ENCODE assay signal across 28 cellular contexts in the genomic region with DNA sequence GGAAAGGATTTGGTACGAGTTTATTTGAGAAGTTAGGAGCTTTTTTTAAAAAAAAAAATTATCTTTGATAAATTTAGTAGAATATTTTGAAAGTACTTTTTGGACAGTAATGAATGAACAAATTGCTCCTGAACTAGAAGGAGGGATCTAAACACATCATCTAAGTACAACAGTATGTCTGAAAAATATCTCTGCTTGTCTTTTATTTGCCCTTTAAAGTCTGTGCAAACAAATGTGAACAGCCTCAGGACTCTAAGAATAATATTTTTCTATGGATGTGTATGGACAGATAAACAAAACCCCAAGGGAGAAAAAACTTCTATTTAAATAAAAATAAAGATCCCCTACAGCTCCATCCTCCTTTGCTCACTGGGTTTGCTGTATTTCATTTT. TPM values are rescaled to one million over a fixed set of nuclear protein-coding genes. Genes with fewer than 3 reads are reported as not detected.
DNase-seq lines count a peak whose midpoint lies in the region; ATAC-seq and TF ChIP-seq lines count a peak whose summit lies in the region.
"Had no signal": no experiment of that assay in that cellular context is flagged by ENCODE, and none has a peak within 500 bp of the region (broad histone marks: within the 10 kb centered on the region; RNA-seq: fewer than 3 reads in every experiment).

No MANE protein-coding gene starts in this region.

- H3K9ac ChIP-seq in endodermal cell (ENCODE audit: extremely low read depth, low read length, poor library complexity, severe bottlenecking), result no peak overlapping the region

- peak overlapping the region; percentile 95 for H3K27ac ChIP-seq in cardiac muscle cell
- H3K27ac ChIP-seq in SJCRH30, result no peak overlapping the region
- H3K27ac ChIP-seq in hepatocyte, result no peak overlapping the region
- no peak overlapping the region for H3K27ac ChIP-seq in endodermal cell (ENCODE audit: low read depth, low read length)
- H3K27ac ChIP-seq: thoracic aorta had no signal

- no peak overlapping the region for H3K27ac Mint-ChIP-seq in endodermal cell
- H3K27ac Mint-ChIP-seq: activated T-cell treated with anti-CD3 and anti-CD28 coated beads, Interleukin-2, amount 50 U/mL, for 72 hours; B cell; immature natural killer cell; T-helper 1 cell treated with Interleukin-12 subunit alpha and Interleukin-12 subunit beta and Interleukin-4 antibody, amounts not matched to agents 30 μg/mL and 1 μg/mL, for 36 hours had no signal

- H3K27me3 ChIP-seq in cardiac muscle cell (no peaks in the 10 kb centered on the region), SJCRH30 (no peaks in the 10 kb centered on the region), hepatocyte (no peaks in the 10 kb centered on the region), endodermal cell (ENCODE audit: control insufficient read depth, insufficient read depth, low read length, poor library complexity, severe bottlenecking) (peaks cover 55% of the 10 kb centered on the region)
- H3K27me3 ChIP-seq: gastroesophageal sphincter, spleen had no signal

- H3K4me3 Mint-ChIP-seq in endodermal cell, result no peak overlapping the region
- H3K4me3 Mint-ChIP-seq: activated T-cell treated with anti-CD3 and anti-CD28 coated beads, Interleukin-2, amount 50 U/mL, for 72 hours; B cell; stimulated activated naive CD8-positive, alpha-beta T cell treated with anti-CD3 and anti-CD28 coated beads, Interleukin-15, amount 100 ng/mL, for 72 hours; T-helper 1 cell treated with Interleukin-12 subunit alpha and Interleukin-12 subunit beta and Interleukin-4 antibody, amounts not matched to agents 30 μg/mL and 1 μg/mL, for 36 hours had no signal

- H3K9me2 ChIP-seq in hepatocyte (replicated peaks; ENCODE audit: insufficient read depth), result no peaks in the 10 kb centered on the region

- H3K4me3 ChIP-seq in cardiac muscle cell (no peak overlapping the region), SJCRH30 (peak overlapping the region; percentile 21), hepatocyte (no peak overlapping the region), endodermal cell (ENCODE audit: low read length) (no peak overlapping the region)
- H3K4me3 ChIP-seq: gastroesophageal sphincter, spleen had no signal

- DNase-seq in cardiac muscle cell (ENCODE audit: low read depth in 1 of 2, low spot score in 1 of 2) (no peak), Right ventricle myocardium inferior (ENCODE audit: missing footprints) (no peak), SJCRH30 (no peak), hepatocyte (ENCODE audit: low spot score) (no peak), T-helper 2 cell (no peak), endodermal cell (no peak), NCI-H510A treated with DMSO at 0.1 percent for 48 hours (lab: John Stamatoyannopoulos, UW) (no peak)
- DNase-seq: activated CD4-positive, alpha-beta T cell treated with anti-CD3 and anti-CD28 coated beads, Interleukin-2, amount 50 U/mL, for 48 hours; activated CD4-positive, CD25-positive, alpha-beta regulatory T cell treated with anti-CD3 and anti-CD28 coated beads, Interleukin-2, amount 50 U/mL, for 72 hours; activated naive CD4-positive, alpha-beta T cell treated with Interleukin-2 at 50 U/mL for 16 hours; activated T-cell treated with anti-CD3 and anti-CD28 coated beads, Interleukin-2, amount 50 U/mL, for 72 hours; DMS153; immature natural killer cell; left cardiac atrium; NCI-H1092 treated with DMSO at 0.1 percent for 48 hours; NCI-H187; right cardiac atrium; RPMI8226; spleen; stimulated activated CD8-positive, alpha-beta memory T cell treated with anti-CD3 and anti-CD28 coated beads, Interleukin-4, amount 100 ng/mL, for 48 hours; stimulated activated naive CD8-positive, alpha-beta T cell treated with anti-CD3 and anti-CD28 coated beads, Interleukin-15, amount 100 ng/mL, for 72 hours had no signal

- peaks cover 4% of the 10 kb centered on the region for H3K9me3 Mint-ChIP-seq in endodermal cell
- H3K9me3 Mint-ChIP-seq: activated T-cell treated with anti-CD3 and anti-CD28 coated beads, Interleukin-2, amount 50 U/mL, for 72 hours; stimulated activated naive CD8-positive, alpha-beta T cell treated with anti-CD3 and anti-CD28 coated beads, Interleukin-15, amount 100 ng/mL, for 72 hours; T-helper 1 cell treated with Interleukin-12 subunit alpha and Interleukin-12 subunit beta and Interleukin-4 antibody, amounts not matched to agents 30 μg/mL and 1 μg/mL, for 36 hours had no signal

- no peaks in the 10 kb centered on the region for H3K79me2 ChIP-seq in hepatocyte

- H3K36me3 ChIP-seq in cardiac muscle cell, result no peaks in the 10 kb centered on the region
- H3K36me3 ChIP-seq in SJCRH30, result no peaks in the 10 kb centered on the region
- no peaks in the 10 kb centered on the region for H3K36me3 ChIP-seq in hepatocyte (replicated peaks; ENCODE audit: insufficient read depth, low read depth)
- no peaks in the 10 kb centered on the region for H3K36me3 ChIP-seq in endodermal cell (ENCODE audit: control insufficient read depth, insufficient read depth, low read length)
- H3K36me3 ChIP-seq: gastroesophageal sphincter, spleen, thoracic aorta had no signal

- H3K4me2 ChIP-seq in hepatocyte, result peak overlapping the region; percentile 68

- TF ChIP-seq CTCF in cardiac muscle cell (IDR thresholded peaks at IDR 0.05; ENCODE audit: low read depth, low read length), result no peak
- no peak for TF ChIP-seq CTCF in hepatocyte (IDR thresholded peaks at IDR 0.05; ENCODE audit: poor library complexity)
- no peak for TF ChIP-seq CTCF in endodermal cell (conservative IDR thresholded peaks at IDR 0.05)

- intact Hi-C loops in Right ventricle myocardium inferior (cut with DNase I), result loop anchor here (2.0 kb wide), 1 partner anchor 68 kb away; no protein-coding TSS in a partner anchor

- peaks cover 28% of the 10 kb centered on the region for H3K4me1 Mint-ChIP-seq in endodermal cell
- H3K4me1 Mint-ChIP-seq: stimulated activated naive CD8-positive, alpha-beta T cell treated with anti-CD3 and anti-CD28 coated beads, Interleukin-15, amount 100 ng/mL, for 72 hours had no signal

- H3K9me3 ChIP-seq in cardiac muscle cell (ENCODE audit: low read depth) (no peaks in the 10 kb centered on the region), SJCRH30 (replicated peaks) (no peaks in the 10 kb centered on the region), hepatocyte (ENCODE audit: low read depth) (no peaks in the 10 kb centered on the region), endodermal cell (ENCODE audit: control insufficient read depth, low read length) (no peaks in the 10 kb centered on the region)
- H3K9me3 ChIP-seq: gastroesophageal sphincter, spleen, thoracic aorta had no signal

- 71% methylated on average over 1 of the region's 1 CpG for WGBS in hepatocyte (ENCODE audit: low lambda C conversion rate, missing lambda C conversion rate)
- 100% methylated on average over 1 of the region's 1 CpG; no CpG with 5 or more reads in 1 of the 2 experiments for WGBS in endodermal cell (ENCODE audit: insufficient coverage in 1 of 2, insufficient read length in 1 of 2), 2 experiments

- H3K36me3 Mint-ChIP-seq in endodermal cell (ENCODE audit: low read depth), result no peaks in the 10 kb centered on the region

- peaks cover 59% of the 10 kb centered on the region for H3K4me1 ChIP-seq in cardiac muscle cell (ENCODE audit: low read depth)
- H3K4me1 ChIP-seq in SJCRH30, result no peaks in the 10 kb centered on the region
- peaks cover 26% of the 10 kb centered on the region for H3K4me1 ChIP-seq in hepatocyte (ENCODE audit: insufficient read depth)
- peaks cover 24% of the 10 kb centered on the region for H3K4me1 ChIP-seq in endodermal cell (ENCODE audit: control insufficient read depth, insufficient read depth, low read length)

- no peaks in the 10 kb centered on the region for H4K20me1 ChIP-seq in hepatocyte (ENCODE audit: insufficient read depth, poor library complexity, severe bottlenecking)

- H2AFZ ChIP-seq in hepatocyte, result no peak overlapping the region

- peaks cover 76% of the 10 kb centered on the region for H3K27me3 Mint-ChIP-seq in endodermal cell (ENCODE audit: insufficient read depth)
- H3K27me3 Mint-ChIP-seq: B cell; stimulated activated naive CD8-positive, alpha-beta T cell treated with anti-CD3 and anti-CD28 coated beads, Interleukin-15, amount 100 ng/mL, for 72 hours had no signal

- ATAC-seq in Right ventricle myocardium inferior, result no peak
- ATAC-seq in HG03442 (IDR thresholded peaks at IDR 0.05; ENCODE audit: unreplicated experiment), result no peak
- ATAC-seq: activated T-cell treated with anti-CD3 and anti-CD28 coated beads, Interleukin-2, amount 50 U/mL, for 72 hours; HCT116 had no signal

RNA-seq across cellular contexts. Expression of gene FBXL14, which starts 19.5 kb away (rescaled TPM):
- total RNA-seq in cardiac muscle cell, result 22.4 and 27.8 TPM in 2 replicates
- 17.8 and 34.3 TPM in 2 replicates for polyA plus RNA-seq in cardiac muscle cell
- 6.2 TPM for total RNA-seq in Right ventricle myocardium inferior
- 15.0 and 16.3 TPM in 2 replicates for total RNA-seq in SJCRH30 (2014; rRNA removed; shearing (Covaris generic))
- 8.6 and 13.5 TPM in 2 replicates for total RNA-seq in hepatocyte
- polyA plus RNA-seq in hepatocyte, result 10.7 and 11.7 TPM in 2 replicates
- total RNA-seq in endodermal cell, result 10 to 100 TPM in 1 of 2 donors, 1 to 10 TPM in 1; 10.0 to 20.4 TPM
- 18.1 TPM for polyA plus RNA-seq in endodermal cell (2013, experiment 1 of 2)
- polyA plus RNA-seq in endodermal cell (2013, experiment 2 of 2), result 16.8 TPM

RNA-seq across cellular contexts. Expression of gene WNT5B, which starts 54.2 kb away (rescaled TPM):
- total RNA-seq in cardiac muscle cell, result 152 and 206 TPM in 2 replicates
- 170 and 240 TPM in 2 replicates for polyA plus RNA-seq in cardiac muscle cell
- total RNA-seq in Right ventricle myocardium inferior, result 2.9 TPM
- 50.2 and 51.8 TPM in 2 replicates for total RNA-seq in SJCRH30 (2014; rRNA removed; shearing (Covaris generic))
- 16.6 and 19.9 TPM in 2 replicates for total RNA-seq in hepatocyte
- polyA plus RNA-seq in hepatocyte, result 35.3 and 46.7 TPM in 2 replicates
- 1 to 10 TPM in 1 of 2 donors, under 1 TPM in 1; 0.71 to 6.1 TPM for total RNA-seq in endodermal cell
- polyA plus RNA-seq in endodermal cell (2013, experiment 1 of 2), result 9.0 TPM
- polyA plus RNA-seq in endodermal cell (2013, experiment 2 of 2), result 8.2 TPM
- total RNA-seq: endothelial cell of umbilical vein had no signal
- polyA plus RNA-seq: endothelial cell of umbilical vein, immature natural killer cell had no signal
